ENCODE assay signal across 10 cellular contexts in the genomic region with DNA sequence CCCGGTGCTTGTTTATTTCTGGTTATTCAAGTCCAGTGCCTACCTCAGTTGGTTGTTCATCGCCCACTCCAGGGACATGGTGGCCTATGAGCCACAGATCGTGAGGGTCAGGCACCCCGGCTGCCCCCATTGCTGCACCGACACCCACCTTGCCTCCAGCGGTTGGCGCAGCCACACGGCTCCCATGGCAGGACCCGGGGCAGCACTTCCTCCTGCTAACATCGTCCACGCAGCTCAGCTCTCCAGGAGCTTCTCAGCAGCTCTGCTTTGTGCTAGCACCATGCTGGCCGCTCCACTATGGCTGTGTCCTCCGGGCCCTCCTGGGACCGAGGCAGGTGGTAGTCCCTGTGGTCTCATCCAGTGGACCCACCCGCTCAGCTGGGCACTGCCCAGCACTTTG. TPM values are rescaled to one million over a fixed set of nuclear protein-coding genes. Genes with fewer than 3 reads are reported as not detected.
"Had no signal": no experiment of that assay in that cellular context is flagged by ENCODE, and none has a peak within 500 bp of the region (broad histone marks: within the 10 kb centered on the region; RNA-seq: fewer than 3 reads in every experiment).

No MANE protein-coding gene starts in this region.

- H2AFZ ChIP-seq: GM23248, GM23338 had no signal

- H3K4me3 Mint-ChIP-seq: GM23338, H9, HFFc6 had no signal

- H3K27ac Mint-ChIP-seq: GM23338, H9, HFFc6 had no signal

- H3K9me3 Mint-ChIP-seq: GM23338, H9, HFFc6 had no signal

- ATAC-seq: GM23338, HCT116 had no signal

- H3K9me3 ChIP-seq: HAP-1 had no signal

- H3K4me2 ChIP-seq: GM23338 had no signal

- H3K9ac ChIP-seq: GM23248 had no signal

- DNase-seq: GM23248, GOT3, H7, H9, HCEC 1CT, HFFc6 had no signal

- H3K36me3 ChIP-seq: HAP-1 had no signal

- H3K4me3 ChIP-seq: GM23248, GM23338, HAP-1 had no signal

- H3K27ac ChIP-seq: GM23248 had no signal

RNA-seq across cellular contexts. Expression of a gene that starts 17.1 kb away (rescaled TPM):
- total RNA-seq: GM23248, HFFc6 had no signal
- polyA plus RNA-seq: GM23248 had no signal

RNA-seq across cellular contexts. Expression of a gene that starts 32.7 kb away (rescaled TPM):
- total RNA-seq: GM23248, GM23338, H4, H7, HFFc6 had no signal
- polyA plus RNA-seq: GM23248 had no signal
